Comparison of ENCODE assay signal across 19 cellular contexts in genomic region chr10:69803809-69804208, GRCh38. TPM values are rescaled to one million over a fixed set of nuclear protein-coding genes. Genes with fewer than 3 reads are reported as not detected.
DNase-seq lines count a peak whose midpoint lies in the region; ATAC-seq and TF ChIP-seq lines count a peak whose summit lies in the region.
"Had no signal": no experiment of that assay in that cellular context is flagged by ENCODE, and none has a peak within 500 bp of the region (broad histone marks: within the 10 kb centered on the region; RNA-seq: fewer than 3 reads in every experiment).

No MANE protein-coding gene starts in this region.

- TF ChIP-seq RAD21 in SK-N-SH (IDR thresholded peaks at IDR 0.05; ENCODE audit: low read length) = no peak

- H3K27ac ChIP-seq in SK-N-SH (ENCODE audit: low read depth in 2 of 2, low read length in 1 of 2) (no peak overlapping the region), endodermal cell (ENCODE audit: low read depth, low read length) (no peak overlapping the region)
- H3K27ac ChIP-seq: 22Rv1, esophagus muscularis mucosa, right lobe of liver had no signal

- H3K79me2 ChIP-seq in SK-N-SH (ENCODE audit: insufficient read depth) = peaks cover 48% of the 10 kb centered on the region; the same call in 1 of the 2 replicates

- H2AFZ ChIP-seq in SK-N-SH (ENCODE audit: low read depth) = no peak overlapping the region

- no peak overlapping the region for H3K27ac Mint-ChIP-seq in endodermal cell
- H3K27ac Mint-ChIP-seq in natural killer cell treated with Interleukin-12 subunit alpha and Interleukin-12 subunit beta and Interleukin-15 and Interleukin-18, amount 100 ng/mL, for 72 hours = no peak overlapping the region
- H3K27ac Mint-ChIP-seq in activated naive CD8-positive, alpha-beta T cell treated with anti-CD3 and anti-CD28 coated beads, Interleukin-2, amount 50 U/mL, for 24 hours = no peak overlapping the region
- H3K27ac Mint-ChIP-seq: activated CD4-positive, alpha-beta memory T cell treated with anti-CD3 and anti-CD28 coated beads for 36 hours; activated T-cell treated with anti-CD3 and anti-CD28 coated beads, Interleukin-2, amount 50 U/mL, for 72 hours; CD4-positive, alpha-beta T cell had no signal

- peak overlapping the region; percentile 74 for H3K4me3 Mint-ChIP-seq in endodermal cell
- peak overlapping the region; percentile 32 for H3K4me3 Mint-ChIP-seq in natural killer cell treated with Interleukin-12 subunit alpha and Interleukin-12 subunit beta and Interleukin-15 and Interleukin-18, amount 100 ng/mL, for 72 hours
- H3K4me3 Mint-ChIP-seq in activated naive CD8-positive, alpha-beta T cell treated with anti-CD3 and anti-CD28 coated beads, Interleukin-2, amount 50 U/mL, for 24 hours = no peak overlapping the region
- H3K4me3 Mint-ChIP-seq: activated CD4-positive, alpha-beta memory T cell treated with anti-CD3 and anti-CD28 coated beads for 36 hours; activated T-cell treated with anti-CD3 and anti-CD28 coated beads, Interleukin-2, amount 50 U/mL, for 72 hours; CD4-positive, alpha-beta T cell had no signal

- POLR2A ChIA-PET in SK-N-SH (lab: Yijun Ruan, JAX) = no interaction called here

- H3K36me3 ChIP-seq in SK-N-SH (replicated peaks in 1 of 2; ENCODE audit: control insufficient read depth in 1 of 2, insufficient read depth in 2 of 2, low read length in 1 of 2) (no peaks in the 10 kb centered on the region), endodermal cell (ENCODE audit: control insufficient read depth, insufficient read depth, low read length) (no peaks in the 10 kb centered on the region)
- H3K36me3 ChIP-seq: esophagus muscularis mucosa, right lobe of liver had no signal

- H3K36me3 Mint-ChIP-seq in endodermal cell (ENCODE audit: low read depth) = no peaks in the 10 kb centered on the region
- H3K36me3 Mint-ChIP-seq in natural killer cell treated with Interleukin-12 subunit alpha and Interleukin-12 subunit beta and Interleukin-15 and Interleukin-18, amount 100 ng/mL, for 72 hours = no peaks in the 10 kb centered on the region
- no peaks in the 10 kb centered on the region for H3K36me3 Mint-ChIP-seq in activated naive CD8-positive, alpha-beta T cell treated with anti-CD3 and anti-CD28 coated beads, Interleukin-2, amount 50 U/mL, for 24 hours (ENCODE audit: low read depth)
- H3K36me3 Mint-ChIP-seq: activated CD4-positive, alpha-beta memory T cell treated with anti-CD3 and anti-CD28 coated beads for 36 hours had no signal

- H3K9ac ChIP-seq in SK-N-SH = no peak overlapping the region
- no peak overlapping the region for H3K9ac ChIP-seq in endodermal cell (ENCODE audit: extremely low read depth, low read length, poor library complexity, severe bottlenecking)

- no peak for ATAC-seq in SK-N-SH treated with all-trans-retinoic acid at 6 μM for 48 hours
- ATAC-seq in natural killer cell treated with Interleukin-12 subunit alpha and Interleukin-12 subunit beta and Interleukin-15 and Interleukin-18, amount 100 ng/mL, for 72 hours = no peak
- no peak for ATAC-seq in activated naive CD8-positive, alpha-beta T cell treated with anti-CD3 and anti-CD28 coated beads, Interleukin-2, amount 50 U/mL, for 24 hours
- ATAC-seq: activated T-cell treated with anti-CD3 and anti-CD28 coated beads, Interleukin-2, amount 50 U/mL, for 72 hours; left colon; right lobe of liver; stimulated activated naive CD8-positive, alpha-beta T cell treated with anti-CD3 and anti-CD28 coated beads, Interleukin-15, Interleukin-2, amounts not matched to agents 100 U/mL and 50 U/mL, for 24 hours had no signal

- H3K27me3 ChIP-seq in SK-N-SH (ENCODE audit: insufficient read depth) = no peaks in the 10 kb centered on the region
- H3K27me3 ChIP-seq in endodermal cell (ENCODE audit: control insufficient read depth, insufficient read depth, low read length, poor library complexity, severe bottlenecking) = peaks cover 12% of the 10 kb centered on the region

- peak overlapping the region; percentile 90 for H3K4me2 ChIP-seq in SK-N-SH

- peaks cover 11% of the 10 kb centered on the region for H3F3A ChIP-seq in SK-N-SH (replicated peaks; ENCODE audit: insufficient read depth)

- WGBS in SK-N-SH (ENCODE audit: low lambda C conversion rate) = 100% methylated on average over 2 of the region's 7 CpGs
- WGBS in endodermal cell (ENCODE audit: insufficient coverage in 1 of 2, insufficient read length in 1 of 2), 2 experiments = 91 to 94% methylated on average over 7 of the region's 7 CpGs

- H3K4me1 Mint-ChIP-seq in endodermal cell = peaks cover 38% of the 10 kb centered on the region
- peaks cover 6 to 13% of the 10 kb centered on the region in 2 donors for H3K4me1 Mint-ChIP-seq in natural killer cell treated with Interleukin-12 subunit alpha and Interleukin-12 subunit beta and Interleukin-15 and Interleukin-18, amount 100 ng/mL, for 72 hours (ENCODE audit: low read depth in 2 of 2)
- H3K4me1 Mint-ChIP-seq in activated naive CD8-positive, alpha-beta T cell treated with anti-CD3 and anti-CD28 coated beads, Interleukin-2, amount 50 U/mL, for 24 hours = peaks cover 5% of the 10 kb centered on the region

- H3K9me2 ChIP-seq in SK-N-SH = no peaks in the 10 kb centered on the region

- H4K20me1 ChIP-seq in SK-N-SH (ENCODE audit: insufficient read depth) = no peaks in the 10 kb centered on the region

- H3K9me3 ChIP-seq in SK-N-SH (no peaks in the 10 kb centered on the region), endodermal cell (ENCODE audit: control insufficient read depth, low read length) (no peaks in the 10 kb centered on the region)
- H3K9me3 ChIP-seq: esophagus muscularis mucosa, right lobe of liver had no signal

- CTCF ChIA-PET in SK-N-SH (lab: Yijun Ruan, JAX) = interaction anchor here (0.6 to 15.4 kb wide), 16 partner anchors 8 to 203 kb away, joined by 3 to 160 read pairs (median 4); no protein-coding TSS in a partner anchor

- H3K4me3 ChIP-seq in SK-N-SH (ENCODE audit: low read depth in 2 of 2, low read length in 1 of 2) (peak overlapping the region in 1 of 2 experiments; percentile 84; a peak in 2 of 4 replicates), endodermal cell (ENCODE audit: low read length) (no peak overlapping the region)
- H3K4me3 ChIP-seq: right lobe of liver had no signal

- peaks cover 13 to 19% of the 10 kb centered on the region in 2 experiments; a peak in 3 of 4 replicates for H3K4me1 ChIP-seq in SK-N-SH (ENCODE audit: control insufficient read depth in 1 of 2, insufficient read depth in 2 of 2, low read depth in 1 of 2, low read length in 1 of 2)
- peaks cover 4% of the 10 kb centered on the region for H3K4me1 ChIP-seq in endodermal cell (ENCODE audit: control insufficient read depth, insufficient read depth, low read length)

- no peaks in the 10 kb centered on the region for H3K9me3 Mint-ChIP-seq in endodermal cell
- no peaks in the 10 kb centered on the region for H3K9me3 Mint-ChIP-seq in natural killer cell treated with Interleukin-12 subunit alpha and Interleukin-12 subunit beta and Interleukin-15 and Interleukin-18, amount 100 ng/mL, for 72 hours
- no peaks in the 10 kb centered on the region for H3K9me3 Mint-ChIP-seq in activated naive CD8-positive, alpha-beta T cell treated with anti-CD3 and anti-CD28 coated beads, Interleukin-2, amount 50 U/mL, for 24 hours
- H3K9me3 Mint-ChIP-seq: activated CD4-positive, alpha-beta memory T cell treated with anti-CD3 and anti-CD28 coated beads for 36 hours; activated T-cell treated with anti-CD3 and anti-CD28 coated beads, Interleukin-2, amount 50 U/mL, for 72 hours; CD4-positive, alpha-beta T cell had no signal

- TF ChIP-seq EP300 in SK-N-SH (IDR thresholded peaks at IDR 0.05; ENCODE audit: borderline replicate concordance in 1 of 2, low read depth in 1 of 2, low read length in 1 of 2) = no peak

- H3K27me3 Mint-ChIP-seq in endodermal cell (ENCODE audit: insufficient read depth) = peaks cover 23% of the 10 kb centered on the region
- H3K27me3 Mint-ChIP-seq in natural killer cell treated with Interleukin-12 subunit alpha and Interleukin-12 subunit beta and Interleukin-15 and Interleukin-18, amount 100 ng/mL, for 72 hours = peaks cover 14 to 21% of the 10 kb centered on the region in 2 donors
- H3K27me3 Mint-ChIP-seq in activated naive CD8-positive, alpha-beta T cell treated with anti-CD3 and anti-CD28 coated beads, Interleukin-2, amount 50 U/mL, for 24 hours = peaks cover 36% of the 10 kb centered on the region

- no peak for TF ChIP-seq CTCF in SK-N-SH (IDR thresholded peaks at IDR 0.05)
- TF ChIP-seq CTCF in endodermal cell (conservative IDR thresholded peaks at IDR 0.05) = no peak

- DNase-seq in SK-N-SH = no peak
- no peak for DNase-seq in endodermal cell
- no peak for DNase-seq in natural killer cell treated with Interleukin-12 subunit alpha and Interleukin-12 subunit beta and Interleukin-15 and Interleukin-18, amount 100 ng/mL, for 72 hours (ENCODE audit: low spot score)
- no peak for DNase-seq in activated naive CD8-positive, alpha-beta T cell treated with anti-CD3 and anti-CD28 coated beads, Interleukin-2, amount 50 U/mL, for 24 hours
- DNase-seq in T-helper 9 cell = no peak
- DNase-seq in NCI-H524 treated with DMSO at 0.1 percent for 48 hours (lab: John Stamatoyannopoulos, UW) = no peak
- no peak for DNase-seq in NCI-H1417 (lab: John Stamatoyannopoulos, UW)
- DNase-seq: activated CD4-positive, alpha-beta memory T cell treated with anti-CD3 and anti-CD28 coated beads for 36 hours; activated T-cell treated with anti-CD3 and anti-CD28 coated beads, Interleukin-2, amount 50 U/mL, for 72 hours; CD4-positive, alpha-beta T cell; hypothalamus; left colon; NCI-H1436; NCI-H446; right lobe of liver; stimulated activated naive CD8-positive, alpha-beta T cell treated with anti-CD3 and anti-CD28 coated beads, Interleukin-15, Interleukin-2, amounts not matched to agents 100 U/mL and 50 U/mL, for 24 hours had no signal

TF ChIP-seq in SK-N-SH, 30 proteins besides CTCF, POLR2A, EP300 and RAD21 (continues in another document):
- no peak for TF ChIP-seq FOXJ3 (CRISPR knock-in tag; IDR thresholded peaks at IDR 0.05)

TF ChIP-seq in SK-N-SH treated with all-trans-retinoic acid at 6 μM for 48 hours, 23 proteins besides CTCF, POLR2A, EP300 and RAD21 (continues in another document):
- TF ChIP-seq ZNF8 (CRISPR knock-in tag; IDR thresholded peaks at IDR 0.05) = no peak
- no peak for TF ChIP-seq CSDC2 (CRISPR knock-in tag; IDR thresholded peaks at IDR 0.05)
- TF ChIP-seq ZC3H10 (CRISPR knock-in tag; IDR thresholded peaks at IDR 0.05) = no peak

RNA-seq across cellular contexts. Expression of gene COL13A1, which starts 2.1 kb away (rescaled TPM):
- 21.0 and 26.7 TPM in 2 replicates for polyA plus RNA-seq in SK-N-SH (2012; rRNA removed)
- 17.1 and 23.2 TPM in 2 replicates for polyA plus RNA-seq in SK-N-SH (2012; cell fraction: cytosol; rRNA removed)
- polyA plus RNA-seq in SK-N-SH (2012; cell fraction: nucleus; rRNA removed) = 37.4 and 37.6 TPM in 2 replicates
- total RNA-seq in endodermal cell = 10 to 100 TPM; 15.9 to 20.7 TPM
- polyA plus RNA-seq in endodermal cell (2013, experiment 1 of 2) = 5.3 TPM
- 7.2 TPM for polyA plus RNA-seq in endodermal cell (2013, experiment 2 of 2)
- not detected for total RNA-seq in natural killer cell treated with Interleukin-12 subunit alpha and Interleukin-12 subunit beta and Interleukin-15 and Interleukin-18, amount 100 ng/mL, for 72 hours
- total RNA-seq: activated CD4-positive, alpha-beta memory T cell treated with anti-CD3 and anti-CD28 coated beads for 36 hours; activated T-cell treated with anti-CD3 and anti-CD28 coated beads, Interleukin-2, amount 50 U/mL, for 72 hours; CD4-positive, alpha-beta T cell had no signal

Comparison
In these comparisons a context has a peak if more than half of its experiments do, and no peak if none do; other contexts are left out.
1. RNA of gene COL13A1, which starts 2.1 kb away (total RNA-seq): 15.9 to 20.7 TPM in endodermal cell; not detected in natural killer cell treated with Interleukin-12 subunit alpha and Interleukin-12 subunit beta and Interleukin-15 and Interleukin-18, amount 100 ng/mL, for 72 hours; every median in the first group is over 10 times any median in the second.